In the genomic region with DNA sequence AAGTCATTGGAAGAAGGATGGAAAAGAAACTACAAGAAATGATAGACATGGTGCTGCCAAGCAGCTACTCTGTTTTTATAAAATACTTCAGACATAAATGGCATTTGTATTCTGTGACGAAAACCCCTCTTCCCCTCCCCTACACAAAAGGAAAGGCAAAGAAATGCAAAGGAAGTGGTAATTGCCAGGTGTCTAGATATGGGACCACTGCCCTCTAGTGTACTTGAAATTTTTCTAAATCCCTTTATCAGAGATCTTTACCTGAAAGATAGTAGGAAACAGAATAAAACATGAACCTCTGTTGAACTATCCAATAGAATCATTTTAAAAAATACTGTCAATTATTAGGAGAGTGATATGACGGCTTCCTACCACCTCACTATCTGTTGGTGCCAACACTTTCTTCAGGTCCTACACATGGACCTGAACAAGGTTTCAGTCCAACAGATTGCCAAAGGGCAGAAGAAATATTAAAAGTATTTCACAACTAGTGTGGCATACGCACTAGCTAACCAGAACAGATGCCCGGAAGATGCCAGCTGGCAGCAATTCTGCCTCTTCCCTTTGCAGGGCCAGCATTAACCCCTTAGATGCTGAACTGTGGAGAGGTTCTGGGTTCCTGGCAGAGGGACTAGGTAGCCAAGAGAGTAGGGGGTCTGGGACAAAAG, we compare ENCODE assay signal across 8 cellular contexts.
DNase-seq lines count a peak whose midpoint lies in the region; ATAC-seq, FAIRE-seq and TF ChIP-seq lines count a peak whose summit lies in the region.

No MANE protein-coding gene starts in this region.

- ATAC-seq in GM18858 (IDR thresholded peaks at IDR 0.05; ENCODE audit: unreplicated experiment) (peak; percentile 54), HG03378 (IDR thresholded peaks at IDR 0.05; ENCODE audit: unreplicated experiment) (peak; percentile 69), GM18520 (IDR thresholded peaks at IDR 0.05; ENCODE audit: unreplicated experiment) (no peak)

- H3K27ac ChIP-seq in endothelial cell of umbilical vein (ENCODE audit: insufficient read depth, low read depth, low read length) (no peak overlapping the region), neural cell (ENCODE audit: low read length) (no peak overlapping the region)

- H4K20me1 ChIP-seq in endothelial cell of umbilical vein (replicated peaks; ENCODE audit: control insufficient read depth, extremely low read depth, insufficient read depth, low read length) (no peaks in the 10 kb centered on the region), neural cell (ENCODE audit: insufficient read depth) (no peaks in the 10 kb centered on the region)

- H3K4me2 ChIP-seq in endothelial cell of umbilical vein (ENCODE audit: insufficient read depth, low read length) (peak overlapping the region; percentile 57), neural cell (ENCODE audit: low read length) (no peak overlapping the region)

- H3K36me3 ChIP-seq in BJ (ENCODE audit: control insufficient read depth, insufficient read depth, low read length) (no peaks in the 10 kb centered on the region), endothelial cell of umbilical vein (ENCODE audit: control insufficient read depth in 2 of 2, extremely low read depth in 1 of 2, insufficient read depth in 2 of 2, low read length in 2 of 2) (no peaks in the 10 kb centered on the region), neural cell (ENCODE audit: insufficient read depth, low read length) (no peaks in the 10 kb centered on the region)

- CTCF ChIA-PET in BJ (lab: Yijun Ruan, JAX), result interaction anchor here (0.6 to 4.8 kb wide), 3 partner anchors 202 to 334 kb away, joined by 3 to 34 read pairs (median 3); no protein-coding TSS in a partner anchor
- CTCF ChIA-PET in endothelial cell of umbilical vein (lab: Charles Lee), result interaction anchor here (0.6 to 2.9 kb wide), 18 partner anchors 33 to 335 kb away, joined by 3 to 97 read pairs (median 4); no protein-coding TSS in a partner anchor

- peak; percentile 89 for TF ChIP-seq RAD21 in neural cell (conservative IDR thresholded peaks at IDR 0.05)

- TF ChIP-seq EP300 in neural cell (conservative IDR thresholded peaks at IDR 0.05; ENCODE audit: poor library complexity, severe bottlenecking), result no peak

- FAIRE-seq in RCC 7860 (lab: Jason Lieb, UNC) (peak; percentile 81), endothelial cell of umbilical vein (lab: Jason Lieb, UNC) (peak; percentile 74)

- H3F3A ChIP-seq in neural cell (ENCODE audit: insufficient read depth, low read length, poor library complexity, severe bottlenecking), result no peaks in the 10 kb centered on the region

- H3K9me2 ChIP-seq in neural cell (ENCODE audit: insufficient read depth, low read length), result no peaks in the 10 kb centered on the region

- H3K9ac ChIP-seq in endothelial cell of umbilical vein (replicated peaks; ENCODE audit: extremely low read depth, insufficient read depth, low read length) (no peak overlapping the region), neural cell (ENCODE audit: low read length) (no peak overlapping the region)

- no peaks in the 10 kb centered on the region for H3K27me3 ChIP-seq in BJ (ENCODE audit: control insufficient read depth, insufficient read depth, low read length)
- H3K27me3 ChIP-seq in endothelial cell of umbilical vein (ENCODE audit: control insufficient read depth in 2 of 2, insufficient read depth in 2 of 2, low read length in 2 of 2), result no peaks in the 10 kb centered on the region
- H3K27me3 ChIP-seq in neural cell (ENCODE audit: insufficient read depth, low read depth, low read length), result no peaks in the 10 kb centered on the region

- H3K79me2 ChIP-seq in endothelial cell of umbilical vein (ENCODE audit: control insufficient read depth, insufficient read depth, low read length), result no peaks in the 10 kb centered on the region
- H3K79me2 ChIP-seq in neural cell (replicated peaks; ENCODE audit: insufficient read depth, low read length), result no peaks in the 10 kb centered on the region

- H3K4me1 ChIP-seq in endothelial cell of umbilical vein (ENCODE audit: control insufficient read depth, extremely low read depth, insufficient read depth, low read length), result peaks cover 9% of the 10 kb centered on the region

- no peaks in the 10 kb centered on the region for H3K9me1 ChIP-seq in endothelial cell of umbilical vein (replicated peaks; ENCODE audit: control insufficient read depth, extremely low read depth, insufficient read depth, low read length)

- intact Hi-C loops in endothelial cell of umbilical vein (cut with micrococcal nuclease), result loop anchor here (1.0 to 2.0 kb wide), 4 partner anchors 36 to 334 kb away; no protein-coding TSS in a partner anchor

- DNase-seq in BJ (ENCODE audit: low read depth), result no peak
- DNase-seq in RCC 7860 (ENCODE audit: low spot score), result peak; percentile 59
- DNase-seq in endothelial cell of umbilical vein (ENCODE audit: low read depth, low spot score), result peak; percentile 75
- no peak for DNase-seq in putamen (ENCODE audit: low spot score)

- H3K9me3 ChIP-seq in endothelial cell of umbilical vein (replicated peaks; ENCODE audit: control insufficient read depth, insufficient read depth, low read length) (no peaks in the 10 kb centered on the region), neural cell (ENCODE audit: low read length) (no peaks in the 10 kb centered on the region)

- peak overlapping the region; percentile 40 for H2AFZ ChIP-seq in endothelial cell of umbilical vein (ENCODE audit: low read depth, low read length)
- H2AFZ ChIP-seq in neural cell (ENCODE audit: low read depth, low read length), result no peak overlapping the region

- no TSS peak for BruUV-seq in endothelial cell of umbilical vein (replicated peaks; lab: Mats Ljungman, UMichigan)

- TF ChIP-seq CTCF in BJ (IDR thresholded peaks at IDR 0.05; ENCODE audit: insufficient read depth, low read depth, low read length) (peak; percentile 31; the same call in 1 of the 2 replicates), endothelial cell of umbilical vein (IDR thresholded peaks at IDR 0.05; ENCODE audit: extremely low read depth in 1 of 2, insufficient read depth in 1 of 2, low read depth in 1 of 2, low read length in 2 of 2) (peak; percentile 20 to 30), neural cell (IDR thresholded peaks at IDR 0.05; ENCODE audit: poor library complexity, severe bottlenecking) (peak; percentile 81)

- POLR2A ChIA-PET in BJ (lab: Charles Lee), result no interaction called here
- POLR2A ChIA-PET in endothelial cell of umbilical vein (lab: Charles Lee), result interaction anchor here (1.0 kb wide), 1 partner anchor 272 kb away, joined by 4 read pairs; no protein-coding TSS in a partner anchor

- TF ChIP-seq POLR2A in endothelial cell of umbilical vein (IDR thresholded peaks at IDR 0.05; ENCODE audit: low read depth, low read length), result no peak

- dilution Hi-C loops in endothelial cell of umbilical vein (cut with MboI; ENCODE audit: extremely low pct_ligation_motif_present, low sequenced_read_pairs), result no loop called here

- H3K4me3 ChIP-seq in BJ (ENCODE audit: low read depth, low read length) (no peak overlapping the region), endothelial cell of umbilical vein (replicated peaks in 1 of 3; ENCODE audit: insufficient read depth in 1 of 3, low read depth in 1 of 3, low read length in 3 of 3) (no peak overlapping the region), neural cell (ENCODE audit: low read length) (no peak overlapping the region)

TF ChIP-seq in endothelial cell of umbilical vein, 7 proteins besides CTCF, POLR2A, EP300 and RAD21:
- TF ChIP-seq, protein P1, sequence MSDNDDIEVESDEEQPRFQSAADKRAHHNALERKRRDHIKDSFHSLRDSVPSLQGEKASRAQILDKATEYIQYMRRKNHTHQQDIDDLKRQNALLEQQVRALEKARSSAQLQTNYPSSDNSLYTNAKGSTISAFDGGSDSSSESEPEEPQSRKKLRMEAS (IDR thresholded peaks at IDR 0.05; ENCODE audit: insufficient read depth, insufficient read length), result no peak
- peak; percentile 24 for TF ChIP-seq GATA2 (IDR thresholded peaks at IDR 0.05; ENCODE audit: insufficient read depth, insufficient read length, low read depth, low read length)

TF ChIP-seq in neural cell, 6 proteins besides CTCF, POLR2A, EP300 and RAD21:
- TF ChIP-seq TAF1 (IDR thresholded peaks at IDR 0.05; ENCODE audit: low read depth) (no peak), MXI1 (conservative IDR thresholded peaks at IDR 0.05; ENCODE audit: poor library complexity, severe bottlenecking) (no peak), SMC3 (conservative IDR thresholded peaks at IDR 0.05; ENCODE audit: poor library complexity) (peak; percentile 93)
- TF ChIP-seq, protein P2, sequence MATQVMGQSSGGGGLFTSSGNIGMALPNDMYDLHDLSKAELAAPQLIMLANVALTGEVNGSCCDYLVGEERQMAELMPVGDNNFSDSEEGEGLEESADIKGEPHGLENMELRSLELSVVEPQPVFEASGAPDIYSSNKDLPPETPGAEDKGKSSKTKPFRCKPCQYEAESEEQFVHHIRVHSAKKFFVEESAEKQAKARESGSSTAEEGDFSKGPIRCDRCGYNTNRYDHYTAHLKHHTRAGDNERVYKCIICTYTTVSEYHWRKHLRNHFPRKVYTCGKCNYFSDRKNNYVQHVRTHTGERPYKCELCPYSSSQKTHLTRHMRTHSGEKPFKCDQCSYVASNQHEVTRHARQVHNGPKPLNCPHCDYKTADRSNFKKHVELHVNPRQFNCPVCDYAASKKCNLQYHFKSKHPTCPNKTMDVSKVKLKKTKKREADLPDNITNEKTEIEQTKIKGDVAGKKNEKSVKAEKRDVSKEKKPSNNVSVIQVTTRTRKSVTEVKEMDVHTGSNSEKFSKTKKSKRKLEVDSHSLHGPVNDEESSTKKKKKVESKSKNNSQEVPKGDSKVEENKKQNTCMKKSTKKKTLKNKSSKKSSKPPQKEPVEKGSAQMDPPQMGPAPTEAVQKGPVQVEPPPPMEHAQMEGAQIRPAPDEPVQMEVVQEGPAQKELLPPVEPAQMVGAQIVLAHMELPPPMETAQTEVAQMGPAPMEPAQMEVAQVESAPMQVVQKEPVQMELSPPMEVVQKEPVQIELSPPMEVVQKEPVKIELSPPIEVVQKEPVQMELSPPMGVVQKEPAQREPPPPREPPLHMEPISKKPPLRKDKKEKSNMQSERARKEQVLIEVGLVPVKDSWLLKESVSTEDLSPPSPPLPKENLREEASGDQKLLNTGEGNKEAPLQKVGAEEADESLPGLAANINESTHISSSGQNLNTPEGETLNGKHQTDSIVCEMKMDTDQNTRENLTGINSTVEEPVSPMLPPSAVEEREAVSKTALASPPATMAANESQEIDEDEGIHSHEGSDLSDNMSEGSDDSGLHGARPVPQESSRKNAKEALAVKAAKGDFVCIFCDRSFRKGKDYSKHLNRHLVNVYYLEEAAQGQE (IDR thresholded peaks at IDR 0.05; ENCODE audit: borderline replicate concordance), result no peak

Comparison
In these comparisons a context has a peak if more than half of its experiments do, and no peak if none do; other contexts are left out.
1. DNase-seq: peak in RCC 7860 (single experiment) and endothelial cell of umbilical vein (single experiment); none in BJ (single experiment) and putamen (single experiment).
2. CTCF ChIP-seq: peak in every context shown above with its lines; median percentile 81 in neural cell; 31 in BJ; 25 in endothelial cell of umbilical vein.